23 cellular contexts compared by ENCODE assay signal in genomic region chr11:13944801-13945505, GRCh38. TPM values are rescaled to one million over a fixed set of nuclear protein-coding genes. Genes with fewer than 3 reads are reported as not detected.
"Had no signal": no experiment of that assay in that cellular context is flagged by ENCODE, and none has a peak within 500 bp of the region (broad histone marks: within the 10 kb centered on the region; RNA-seq: fewer than 3 reads in every experiment).

No MANE protein-coding gene starts in this region.

- H3K9me3 ChIP-seq: colonic mucosa, heart left ventricle, neutrophil, pancreas, right lobe of liver, spleen, thoracic aorta had no signal

- H3K4me3 Mint-ChIP-seq: activated CD4-positive, alpha-beta memory T cell treated with anti-CD3 and anti-CD28 coated beads, Interleukin-2, amount 10 ng/mL, durations not matched to agents 7 days and 5 days; activated CD8-positive, alpha-beta memory T cell treated with anti-CD3 and anti-CD28 coated beads, Interleukin-2, amount 10 ng/mL, durations not matched to agents 7 days and 5 days; activated naive CD8-positive, alpha-beta T cell treated with anti-CD3 and anti-CD28 coated beads, Interleukin-2, amount 10 ng/mL, durations not matched to agents 7 days and 5 days; memory B cell; naive thymus-derived CD4-positive, alpha-beta T cell; stimulated activated memory B cell treated with anti-CD40 and anti-IgM and Interleukin-4, amounts not matched to agents 10 μg/mL and 1 μg/mL and 100 μg/mL, for 72 hours had no signal

- H3K9me3 Mint-ChIP-seq: activated CD4-positive, alpha-beta memory T cell treated with anti-CD3 and anti-CD28 coated beads, Interleukin-2, amount 10 ng/mL, durations not matched to agents 7 days and 5 days; activated naive CD8-positive, alpha-beta T cell treated with anti-CD3 and anti-CD28 coated beads, Interleukin-2, amount 10 ng/mL, durations not matched to agents 7 days and 5 days; memory B cell; stimulated activated memory B cell treated with anti-CD40 and anti-IgM and Interleukin-4, amounts not matched to agents 10 μg/mL and 1 μg/mL and 100 μg/mL, for 72 hours had no signal

- H3K4me1 Mint-ChIP-seq: stimulated activated memory B cell treated with anti-CD40 and anti-IgM and Interleukin-4, amounts not matched to agents 10 μg/mL and 1 μg/mL and 100 μg/mL, for 72 hours had no signal

- H3K36me3 ChIP-seq: brain microvascular endothelial cell, colonic mucosa, heart left ventricle, neutrophil, pancreas, right lobe of liver, spleen, thoracic aorta had no signal

- DNase-seq: activated CD4-positive, alpha-beta memory T cell treated with anti-CD3 and anti-CD28 coated beads, Interleukin-2, amount 10 ng/mL, durations not matched to agents 7 days and 5 days; activated CD4-positive, alpha-beta T cell treated with anti-CD3 and anti-CD28 coated beads for 48 hours; activated CD4-positive, CD25-positive, alpha-beta regulatory T cell; activated CD8-positive, alpha-beta memory T cell treated with anti-CD3 and anti-CD28 coated beads, Interleukin-2, amount 10 ng/mL, durations not matched to agents 7 days and 5 days; activated naive CD4-positive, alpha-beta T cell; activated naive CD8-positive, alpha-beta T cell treated with anti-CD3 and anti-CD28 coated beads, Interleukin-2, amount 10 ng/mL, durations not matched to agents 7 days and 5 days; brain microvascular endothelial cell; central memory CD4-positive, alpha-beta T cell; colonic mucosa; heart left ventricle; left ventricle myocardium superior; naive thymus-derived CD4-positive, alpha-beta T cell; pancreas; right lobe of liver; spleen; stimulated activated CD4-positive, alpha-beta T cell treated with anti-CD3 and anti-CD28 coated beads, Interleukin-4, amount 100 ng/mL, for 4 hours; T-helper 1 cell; T1000 had no signal

- H3K4me1 ChIP-seq: colonic mucosa, pancreas, right lobe of liver had no signal

- H3K27ac Mint-ChIP-seq: activated CD4-positive, alpha-beta memory T cell treated with anti-CD3 and anti-CD28 coated beads, Interleukin-2, amount 10 ng/mL, durations not matched to agents 7 days and 5 days; activated CD8-positive, alpha-beta memory T cell treated with anti-CD3 and anti-CD28 coated beads, Interleukin-2, amount 10 ng/mL, durations not matched to agents 7 days and 5 days; activated naive CD8-positive, alpha-beta T cell treated with anti-CD3 and anti-CD28 coated beads, Interleukin-2, amount 10 ng/mL, durations not matched to agents 7 days and 5 days; memory B cell; stimulated activated memory B cell treated with anti-CD40 and anti-IgM and Interleukin-4, amounts not matched to agents 10 μg/mL and 1 μg/mL and 100 μg/mL, for 72 hours had no signal

- H3K36me3 Mint-ChIP-seq: memory B cell; stimulated activated memory B cell treated with anti-CD40 and anti-IgM and Interleukin-4, amounts not matched to agents 10 μg/mL and 1 μg/mL and 100 μg/mL, for 72 hours had no signal

- H3K4me3 ChIP-seq: colonic mucosa, heart left ventricle, pancreas, right lobe of liver, spleen, thoracic aorta had no signal

- H3K27ac ChIP-seq: brain microvascular endothelial cell, colonic mucosa, heart left ventricle, neutrophil, pancreas, right lobe of liver, spleen, thoracic aorta had no signal

- H3K27me3 ChIP-seq: brain microvascular endothelial cell, colonic mucosa, pancreas, right lobe of liver had no signal

RNA-seq across cellular contexts. Expression of gene SPON1, which starts 17.6 kb away (rescaled TPM):
- total RNA-seq: activated CD8-positive, alpha-beta memory T cell treated with anti-CD3 and anti-CD28 coated beads, Interleukin-2, amount 10 ng/mL, durations not matched to agents 7 days and 5 days; pulmonary artery endothelial cell had no signal
